34 cellular contexts compared by ENCODE assay signal in the genomic region with DNA sequence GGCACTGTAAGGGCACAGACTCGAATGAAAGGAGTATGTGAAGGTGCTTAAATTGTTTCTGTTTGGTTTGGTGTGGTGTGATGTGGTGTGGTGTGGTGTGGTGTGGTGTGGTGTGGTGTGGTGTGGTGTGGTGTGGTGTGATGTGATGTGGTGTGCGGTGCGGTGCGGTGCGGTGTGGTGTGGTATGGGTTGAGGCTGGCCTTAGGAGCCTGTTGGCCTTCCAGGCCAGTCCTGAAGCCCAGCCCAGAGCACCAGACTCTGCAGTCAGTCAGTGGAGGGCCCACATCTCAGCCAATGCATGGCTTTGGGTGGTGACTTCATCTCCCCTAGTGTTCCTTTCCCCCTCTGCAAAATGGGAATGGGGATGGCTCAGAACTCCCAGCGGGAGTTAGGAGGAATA.
"Had no signal": no experiment of that assay in that cellular context is flagged by ENCODE, and none has a peak within 500 bp of the region (broad histone marks: within the 10 kb centered on the region; RNA-seq: fewer than 3 reads in every experiment).

No MANE protein-coding gene starts in this region.

- DNase-seq: Karpas-422, Kasumi-1, MG63, MM.1S, MV-4-11, NCI-H1048, NCI-H1092, NCI-H1092 treated with DMSO at 0.1 percent for 48 hours, NCI-H1105, NCI-H1105 treated with DMSO at 0.1 percent for 48 hours, NCI-H1417, NCI-H1417 treated with DMSO at 0.1 percent for 48 hours, NCI-H1436, NCI-H1436 treated with DMSO at 0.1 percent for 48 hours, NCI-H146, NCI-H1694, NCI-H1694 treated with DMSO at 0.1 percent for 48 hours, NCI-H187, NCI-H187 treated with DMSO at 0.1 percent for 48 hours, NCI-H1930, NCI-H2029, NCI-H2029 treated with DMSO at 0.1 percent for 48 hours, NCI-H2081, NCI-H2081 treated with DMSO at 0.1 percent for 48 hours, NCI-H2107, NCI-H2171, NCI-H2171 treated with DMSO at 0.1 percent for 48 hours, NCI-H226, NCI-H345, NCI-H446, NCI-H446 treated with DMSO at 0.1 percent for 48 hours, NCI-H510A, NCI-H510A treated with DMSO at 0.1 percent for 48 hours had no signal

- H3K4me2 ChIP-seq: KMS-11 had no signal

- H3K4me3 ChIP-seq: MG63 had no signal

- H3K9ac ChIP-seq: KMS-11 had no signal

- H3K27ac ChIP-seq: KMS-11 had no signal

- H3K36me3 ChIP-seq: MG63 had no signal

- H3K27me3 ChIP-seq: MG63 had no signal
